Comparison of ENCODE assay signal across 9 cellular contexts in the genomic region with DNA sequence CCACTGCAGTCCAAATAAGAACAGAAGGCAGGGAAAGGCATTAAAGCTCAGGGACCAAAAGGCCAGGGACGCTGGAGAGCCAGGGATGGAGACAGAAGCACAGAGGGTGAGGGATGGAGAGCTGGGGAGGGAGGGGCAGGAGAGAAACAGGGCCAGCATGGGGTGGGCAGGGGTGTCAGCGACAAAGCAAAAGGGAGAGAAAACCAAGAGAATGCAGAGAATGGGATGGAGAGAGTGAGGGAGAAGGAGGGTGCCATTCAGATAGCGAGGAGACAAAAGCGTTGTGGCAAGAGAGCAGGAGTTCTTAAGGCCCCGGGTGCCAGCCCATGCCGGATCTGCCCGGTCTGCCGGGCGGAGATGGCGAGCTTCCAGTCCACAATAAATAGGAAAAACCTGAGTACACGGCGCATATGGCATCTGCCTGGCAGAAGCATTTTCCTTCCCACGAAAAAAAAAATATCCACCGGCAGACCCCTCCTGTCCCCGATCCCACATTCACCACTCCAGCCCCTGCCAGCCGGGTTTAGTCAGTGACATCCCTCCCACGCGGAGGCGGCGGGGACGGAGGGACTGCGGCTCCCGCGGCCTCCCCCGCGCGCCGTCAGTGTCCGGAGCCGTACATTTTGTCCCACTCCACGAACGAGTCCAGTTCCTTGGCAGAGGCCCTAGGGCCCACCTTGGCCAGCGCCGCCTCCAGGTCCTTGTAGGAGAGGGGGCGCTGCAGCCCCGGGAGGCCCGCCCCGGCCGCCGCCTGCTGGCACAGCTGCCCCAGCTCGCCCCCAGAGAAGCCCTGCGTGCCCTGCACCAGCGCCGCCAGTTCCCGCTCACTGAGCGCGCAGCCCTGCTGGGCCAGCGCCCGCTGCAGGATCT.
A peak's percentile ranks its signal among the peaks of the same experiment; 100 is the strongest.
DNase-seq lines count a peak whose midpoint lies in the region; ATAC-seq and TF ChIP-seq lines count a peak whose summit lies in the region.
"Had no signal": no experiment of that assay in that cellular context is flagged by ENCODE, and none has a peak within 500 bp of the region (broad histone marks: within the 10 kb centered on the region; RNA-seq: fewer than 3 reads in every experiment).

No MANE protein-coding gene starts in this region.

- no peaks in the 10 kb centered on the region for H3K36me3 Mint-ChIP-seq in activated naive CD8-positive, alpha-beta T cell

- no peak overlapping the region for H2AFZ ChIP-seq in MM.1S (ENCODE audit: low read length)

- H3K4me1 Mint-ChIP-seq in activated naive CD8-positive, alpha-beta T cell (ENCODE audit: low read depth) = peaks cover 27% of the 10 kb centered on the region

- H3K9me2 ChIP-seq in MM.1S (replicated peaks; ENCODE audit: insufficient read depth, low read length) = no peaks in the 10 kb centered on the region

- H3K9ac ChIP-seq in MM.1S (ENCODE audit: low read length) (no peak overlapping the region), stomach smooth muscle (ENCODE audit: low read length in 2 of 2) (no peak overlapping the region)

- H3K27ac ChIP-seq in MM.1S (ENCODE audit: low read length) = no peak overlapping the region
- H3K27ac ChIP-seq in stomach smooth muscle (ENCODE audit: low read length) = no peak overlapping the region

- peak; percentile 37 for DNase-seq in COR-L47 (lab: John Stamatoyannopoulos, UW)
- no peak for DNase-seq in MM.1S
- no peak for DNase-seq in ecto neural progenitor cell (ENCODE audit: low spot score)
- no peak for DNase-seq in stimulated activated CD4-positive, alpha-beta T cell treated with anti-CD3 and anti-CD28 coated beads, Interleukin-2, amount 100 ng/mL, for 24 hours

- H3K9me3 ChIP-seq in MM.1S (replicated peaks; ENCODE audit: insufficient read depth, low read length) (no peaks in the 10 kb centered on the region), iPS-18c (ENCODE audit: control insufficient read depth, insufficient read depth, low read length) (no peaks in the 10 kb centered on the region), stomach smooth muscle (ENCODE audit: control insufficient read depth in 2 of 2, low read length in 2 of 2) (no peaks in the 10 kb centered on the region)

- no peak overlapping the region for H3K4me3 ChIP-seq in MM.1S (ENCODE audit: low read length)
- H3K4me3 ChIP-seq in iPS-18c (ENCODE audit: insufficient read depth, low read depth, low read length) = peak overlapping the region; percentile 44
- peak overlapping the region; percentile 12 to 66 for H3K4me3 ChIP-seq in stomach smooth muscle (ENCODE audit: low read length in 2 of 2)
- H3K4me3 ChIP-seq: K562 had no signal

- H3F3A ChIP-seq in MM.1S (ENCODE audit: insufficient read depth, low read length) = no peaks in the 10 kb centered on the region

- H3K4me1 ChIP-seq in MM.1S (ENCODE audit: low read length) (no peaks in the 10 kb centered on the region), stomach smooth muscle (ENCODE audit: control insufficient read depth, insufficient read depth, low read length) (peaks cover 5% of the 10 kb centered on the region)

- no peaks in the 10 kb centered on the region for H4K20me1 ChIP-seq in MM.1S (ENCODE audit: insufficient read depth, low read length)

- peak overlapping the region; percentile 70 for H3K4me3 Mint-ChIP-seq in activated naive CD8-positive, alpha-beta T cell

- peaks cover 69% of the 10 kb centered on the region for H3K27me3 ChIP-seq in MM.1S (replicated peaks; ENCODE audit: insufficient read depth, low read length)
- H3K27me3 ChIP-seq in stomach smooth muscle (ENCODE audit: control insufficient read depth in 1 of 2, insufficient read depth in 2 of 2, low read length in 2 of 2) = peaks cover 22 to 44% of the 10 kb centered on the region in 2 donors

- TF ChIP-seq CTCF in MM.1S (IDR thresholded peaks at IDR 0.05; ENCODE audit: low read length) = no peak

- H3K79me2 ChIP-seq in MM.1S (ENCODE audit: low read length) = no peaks in the 10 kb centered on the region

- H3K27me3 Mint-ChIP-seq in activated naive CD8-positive, alpha-beta T cell = no peaks in the 10 kb centered on the region

- H3K27ac Mint-ChIP-seq in activated naive CD8-positive, alpha-beta T cell = peak overlapping the region; percentile 68

- H3K9me3 Mint-ChIP-seq in activated naive CD8-positive, alpha-beta T cell (ENCODE audit: low read depth) = no peaks in the 10 kb centered on the region

- no peak for ATAC-seq in GM21515 (IDR thresholded peaks at IDR 0.05; ENCODE audit: unreplicated experiment)

- no peaks in the 10 kb centered on the region for H3K36me3 ChIP-seq in MM.1S (replicated peaks; ENCODE audit: insufficient read depth, low read length)
- H3K36me3 ChIP-seq in stomach smooth muscle (ENCODE audit: control insufficient read depth in 2 of 2, insufficient read depth in 2 of 2, low read length in 2 of 2) = no peaks in the 10 kb centered on the region

- peak overlapping the region; percentile 27; the same call in 1 of the 2 replicates for H3K4me2 ChIP-seq in MM.1S (ENCODE audit: low read depth, low read length)
